ENCODE assay signal across 9 cellular contexts in the genomic region with DNA sequence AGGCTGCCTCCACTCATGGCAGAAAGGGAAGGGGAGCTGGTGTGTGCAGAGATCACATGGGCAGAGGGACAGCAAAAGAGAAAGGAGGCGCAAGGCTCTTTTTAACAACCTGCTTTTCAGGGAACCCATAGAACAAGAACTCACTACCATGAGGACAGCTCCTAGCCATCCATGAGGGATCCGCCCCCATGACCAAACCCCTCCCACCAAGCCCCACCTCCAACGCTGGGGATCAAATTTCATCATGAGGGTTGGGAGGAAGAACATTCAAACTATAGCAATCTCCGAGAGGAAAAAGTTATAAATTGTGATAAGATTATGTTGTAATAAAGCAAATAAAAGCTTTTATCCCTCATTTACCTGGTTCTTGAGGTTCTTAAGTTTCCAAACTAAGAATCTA.
DNase-seq lines count a peak whose midpoint lies in the region; ATAC-seq and TF ChIP-seq lines count a peak whose summit lies in the region.
"Had no signal": no experiment of that assay in that cellular context is flagged by ENCODE, and none has a peak within 500 bp of the region (broad histone marks: within the 10 kb centered on the region; RNA-seq: fewer than 3 reads in every experiment).

No MANE protein-coding gene starts in this region.

- H3K4me1 ChIP-seq in heart right ventricle (peaks cover 0 to 5% (median 0%) of the 10 kb centered on the region in 9 donors), subcutaneous abdominal adipose tissue (ENCODE audit: control insufficient read depth in 5 of 5, insufficient read depth in 5 of 5, low read length in 5 of 5) (peaks cover 2 to 20% (median 15%) of the 10 kb centered on the region in 5 donors)

- intact Hi-C loops in left cardiac atrium (cut with DNase I) (loop anchor here in 1 of 2 donors (10.0 kb wide), 1 partner anchor 92 kb away; no protein-coding TSS in a partner anchor), heart right ventricle (cut with DNase I) (loop anchor here in 6 of 10 donors (5.0 kb wide), 1 partner anchor 90 kb away; no protein-coding TSS in a partner anchor)

- no peaks in the 10 kb centered on the region for H3K27me3 ChIP-seq in heart right ventricle
- no peaks in the 10 kb centered on the region for H3K27me3 ChIP-seq in subcutaneous abdominal adipose tissue (ENCODE audit: control insufficient read depth in 5 of 5, insufficient read depth in 4 of 5, low read length in 5 of 5)

- 76 to 79% methylated on average over 4 of the region's 4 CpGs for WGBS in heart right ventricle, 2 donors

- H3K9ac ChIP-seq in subcutaneous abdominal adipose tissue (ENCODE audit: low read length in 5 of 5) = no peak overlapping the region

- H3K4me3 ChIP-seq in heart right ventricle (peak overlapping the region in 1 of 10 donors; percentile 8), fibroblast of the aortic adventitia (ENCODE audit: low read depth, low read length) (no peak overlapping the region), subcutaneous abdominal adipose tissue (ENCODE audit: low read depth in 1 of 5, low read length in 5 of 5) (peak overlapping the region in 3 of 5 donors; percentile 19 to 24 (median 22))

- no peaks in the 10 kb centered on the region for H3K9me3 ChIP-seq in heart right ventricle
- no peaks in the 10 kb centered on the region for H3K9me3 ChIP-seq in subcutaneous abdominal adipose tissue (ENCODE audit: control insufficient read depth in 5 of 5, low read length in 5 of 5)

- H3K36me3 ChIP-seq in heart right ventricle (no peaks in the 10 kb centered on the region), subcutaneous abdominal adipose tissue (ENCODE audit: control insufficient read depth in 5 of 5, insufficient read depth in 5 of 5, low read length in 5 of 5) (no peaks in the 10 kb centered on the region)

- H3K27ac ChIP-seq in heart right ventricle = no peak overlapping the region
- no peak overlapping the region for H3K27ac ChIP-seq in subcutaneous abdominal adipose tissue (ENCODE audit: low read depth, low read length)

- TF ChIP-seq CTCF in heart right ventricle (IDR thresholded peaks at IDR 0.05) (no peak), fibroblast of the aortic adventitia (IDR thresholded peaks at IDR 0.05; ENCODE audit: insufficient read depth, low read length) (no peak), omental fat pad (IDR thresholded peaks at IDR 0.05) (no peak)

- peak in 1 of 2 donors; percentile 56 for ATAC-seq in left cardiac atrium
- no peak for ATAC-seq in heart right ventricle
- no peak for ATAC-seq in GM21723 (IDR thresholded peaks at IDR 0.05; ENCODE audit: unreplicated experiment)
- no peak for ATAC-seq in omental fat pad (ENCODE audit: low FRiP score)

- DNase-seq in left cardiac atrium (peak; percentile 30), heart right ventricle (no peak), NCI-H69 (lab: John Stamatoyannopoulos, UW) (peak; percentile 4), fibroblast of the aortic adventitia (ENCODE audit: low read depth) (peak; percentile 16), omental fat pad (ENCODE audit: low spot score) (no peak), medulla oblongata (ENCODE audit: extremely low spot score) (no peak)
- DNase-seq: amniotic stem cell had no signal

Comparison
In these comparisons a context has a peak if more than half of its experiments do, and no peak if none do; other contexts are left out.
1. DNase-seq: peak in left cardiac atrium (single experiment), NCI-H69 (single experiment) and fibroblast of the aortic adventitia (single experiment); none in heart right ventricle (0 of 2), omental fat pad (single experiment) and medulla oblongata (single experiment).